Comparison of ENCODE assay signal across 7 cellular contexts in genomic region chr4:81031389-81032173, GRCh38. TPM values are rescaled to one million over a fixed set of nuclear protein-coding genes. Genes with fewer than 3 reads are reported as not detected.
A peak's percentile ranks its signal among the peaks of the same experiment; 100 is the strongest.
DNase-seq lines count a peak whose midpoint lies in the region; ATAC-seq, FAIRE-seq and TF ChIP-seq lines count a peak whose summit lies in the region.

No MANE protein-coding gene starts in this region.

- H3K36me3 ChIP-seq in RWPE2 (ENCODE audit: low read depth): no peaks in the 10 kb centered on the region

- H3K9me3 Mint-ChIP-seq in glutamatergic neuron (ENCODE audit: unreplicated experiment): peaks cover 7% of the 10 kb centered on the region

- no peaks in the 10 kb centered on the region for H3K4me1 ChIP-seq in RWPE2 (ENCODE audit: insufficient read depth, poor library complexity, severe bottlenecking)

- peak overlapping the region; percentile 96 for H3K4me3 Mint-ChIP-seq in glutamatergic neuron (ENCODE audit: unreplicated experiment)

- ATAC-seq in RWPE2 (ENCODE audit: low read depth) (peak; percentile 38; the same call in 2 of the 3 replicates), GM21423 (IDR thresholded peaks at IDR 0.05; ENCODE audit: unreplicated experiment) (no peak)

- peaks cover 61% of the 10 kb centered on the region for H3K27me3 ChIP-seq in RWPE2 (ENCODE audit: insufficient read depth, poor library complexity, severe bottlenecking)

- H3K27me3 Mint-ChIP-seq in glutamatergic neuron (ENCODE audit: unreplicated experiment): peaks cover 19% of the 10 kb centered on the region

- no peak for FAIRE-seq in GM19239 (lab: Jason Lieb, UNC)

- no peak overlapping the region for H3K27ac ChIP-seq in RWPE2 (ENCODE audit: poor library complexity, severe bottlenecking)

- TF ChIP-seq CTCF in GM20000 (IDR thresholded peaks at IDR 0.05; ENCODE audit: extremely low read depth, missing control alignments): no peak
- TF ChIP-seq CTCF in RWPE2 (IDR thresholded peaks at IDR 0.05; ENCODE audit: poor library complexity, severe bottlenecking): no peak
- TF ChIP-seq CTCF in glutamatergic neuron (IDR thresholded peaks at IDR 0.05; ENCODE audit: partially characterized antibody, unreplicated experiment): no peak

- H3K27ac Mint-ChIP-seq in glutamatergic neuron (ENCODE audit: unreplicated experiment): no peak overlapping the region

- H3K4me3 ChIP-seq in RWPE2 (ENCODE audit: severe bottlenecking): no peak overlapping the region
- peak overlapping the region; percentile 40 for H3K4me3 ChIP-seq in skeletal muscle cell (ENCODE audit: low read depth, low read length)

- H3K9me3 ChIP-seq in RWPE2 (ENCODE audit: severe bottlenecking): no peaks in the 10 kb centered on the region

- no peaks in the 10 kb centered on the region for H3K36me3 Mint-ChIP-seq in glutamatergic neuron (ENCODE audit: unreplicated experiment)

- no peaks in the 10 kb centered on the region for H3K4me1 Mint-ChIP-seq in glutamatergic neuron (ENCODE audit: low read depth, unreplicated experiment)

- DNase-seq in GM20000 (ENCODE audit: low spot score): peak; percentile 21
- peak; percentile 54 for DNase-seq in RWPE2 (ENCODE audit: low spot score)
- DNase-seq in glutamatergic neuron: peak; percentile 24
- DNase-seq in skeletal muscle cell (ENCODE audit: low read depth): no peak
- DNase-seq in NOMO-1 treated with DMSO at 0.1 percent for 48 hours (lab: John Stamatoyannopoulos, UW; ENCODE audit: unreplicated experiment): no peak
- DNase-seq in GM19239 (ENCODE audit: insufficient read length, low spot score): no peak

RNA-seq across cellular contexts. Expression of gene BMP3, which starts 1.1 kb away (rescaled TPM):
- 1.8 TPM for total RNA-seq in glutamatergic neuron (ENCODE audit: unreplicated experiment)

Comparison
In these comparisons a context has a peak if more than half of its experiments do, and no peak if none do; other contexts are left out.
1. DNase-seq: peak in GM20000 (single experiment), RWPE2 (single experiment) and glutamatergic neuron (single experiment); none in skeletal muscle cell (single experiment), NOMO-1 treated with DMSO at 0.1 percent for 48 hours (single experiment) and GM19239 (single experiment).